11 cellular contexts compared by ENCODE assay signal in the genomic region with DNA sequence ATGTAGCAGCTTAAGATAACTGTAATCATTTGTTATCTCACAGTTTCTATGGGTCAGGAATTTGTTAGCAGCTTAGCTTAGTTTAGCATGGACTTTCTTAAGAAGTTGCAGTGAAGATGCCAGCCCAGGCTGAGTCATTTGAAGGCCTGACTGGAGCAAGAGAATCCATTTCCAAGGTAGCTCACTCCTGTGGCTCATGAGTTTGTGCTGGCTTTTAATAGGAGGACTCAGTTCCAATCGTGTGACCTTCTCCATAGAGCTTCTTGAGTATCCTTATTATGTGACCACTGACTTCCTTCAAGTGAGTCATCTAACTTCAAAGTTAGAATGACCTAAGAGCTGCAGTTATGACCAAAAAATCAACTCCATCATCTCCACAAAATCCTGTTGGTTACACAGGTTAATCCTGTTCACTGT. TPM values are rescaled to one million over a fixed set of nuclear protein-coding genes. Genes with fewer than 3 reads are reported as not detected.
DNase-seq lines count a peak whose midpoint lies in the region; ATAC-seq, FAIRE-seq and TF ChIP-seq lines count a peak whose summit lies in the region.
"Had no signal": no experiment of that assay in that cellular context is flagged by ENCODE, and none has a peak within 500 bp of the region (broad histone marks: within the 10 kb centered on the region; RNA-seq: fewer than 3 reads in every experiment).

No MANE protein-coding gene starts in this region.

- no peak overlapping the region for H2AK5ac ChIP-seq in H9 (ENCODE audit: insufficient read length, low read length)

- H3K14ac ChIP-seq in H9 (ENCODE audit: insufficient read depth, low read length) = no peak overlapping the region

- POLR2A ChIA-PET in endothelial cell of umbilical vein (lab: Charles Lee) = no interaction called here

- WGBS in smooth muscle cell (ENCODE audit: low lambda C conversion rate) = 35% methylated on average over 1 of the region's 1 CpG
- no CpG with 5 or more reads among the region's 1 CpG for WGBS in H9 (ENCODE audit: extremely low coverage, insufficient read length, low lambda C conversion rate)

- H3K18ac ChIP-seq in H9 (ENCODE audit: insufficient read length, low read depth, low read length) = no peak overlapping the region

- dilution Hi-C loops in endothelial cell of umbilical vein (cut with MboI; ENCODE audit: extremely low pct_ligation_motif_present, low sequenced_read_pairs) = no loop called here

- no peak overlapping the region for H2AFZ ChIP-seq in endothelial cell of umbilical vein (ENCODE audit: low read depth, low read length)
- H2AFZ ChIP-seq in smooth muscle cell (ENCODE audit: low read depth) = no peak overlapping the region
- no peak overlapping the region for H2AFZ ChIP-seq in H9 (ENCODE audit: low read length)

- H2BK15ac ChIP-seq in H9 (ENCODE audit: low read depth, low read length) = no peak overlapping the region

- H3K4me3 Mint-ChIP-seq in activated naive CD8-positive, alpha-beta T cell treated with anti-CD3 and anti-CD28 coated beads, Interleukin-2, amount 50 U/mL, for 24 hours = no peak overlapping the region
- H3K4me3 Mint-ChIP-seq in activated naive CD8-positive, alpha-beta T cell treated with anti-CD3 and anti-CD28 coated beads for 36 hours = no peak overlapping the region
- H3K4me3 Mint-ChIP-seq in H9 = no peak overlapping the region

- peak; percentile 44 for ATAC-seq in activated naive CD8-positive, alpha-beta T cell treated with anti-CD3 and anti-CD28 coated beads, Interleukin-2, amount 50 U/mL, for 24 hours

- no peaks in the 10 kb centered on the region for H3K9me3 Mint-ChIP-seq in activated naive CD8-positive, alpha-beta T cell treated with anti-CD3 and anti-CD28 coated beads, Interleukin-2, amount 50 U/mL, for 24 hours
- H3K9me3 Mint-ChIP-seq in activated naive CD8-positive, alpha-beta T cell treated with anti-CD3 and anti-CD28 coated beads for 36 hours = peaks cover 2% of the 10 kb centered on the region
- no peaks in the 10 kb centered on the region for H3K9me3 Mint-ChIP-seq in H9
- H3K9me3 Mint-ChIP-seq: naive B cell had no signal

- H2BK20ac ChIP-seq in H9 (ENCODE audit: low read depth, low read length, poor library complexity, severe bottlenecking) = no peak overlapping the region

- no peak for TF ChIP-seq CTCF in endothelial cell of umbilical vein (IDR thresholded peaks at IDR 0.05; ENCODE audit: extremely low read depth in 1 of 2, insufficient read depth in 1 of 2, low read depth in 1 of 2, low read length in 2 of 2)
- no peak for TF ChIP-seq CTCF in smooth muscle cell (IDR thresholded peaks at IDR 0.05; ENCODE audit: borderline replicate concordance, insufficient read depth, poor library complexity, severe bottlenecking)
- TF ChIP-seq CTCF in H9 (conservative IDR thresholded peaks at IDR 0.05) = no peak

- H3K27ac Mint-ChIP-seq in activated naive CD8-positive, alpha-beta T cell treated with anti-CD3 and anti-CD28 coated beads, Interleukin-2, amount 50 U/mL, for 24 hours = no peak overlapping the region
- no peak overlapping the region for H3K27ac Mint-ChIP-seq in activated naive CD8-positive, alpha-beta T cell treated with anti-CD3 and anti-CD28 coated beads for 36 hours
- no peak overlapping the region for H3K27ac Mint-ChIP-seq in H9

- peak overlapping the region; percentile 83 for H3K4me2 ChIP-seq in endothelial cell of umbilical vein (ENCODE audit: insufficient read depth, low read length)
- H3K4me2 ChIP-seq in smooth muscle cell = peak overlapping the region; percentile 92
- no peak overlapping the region for H3K4me2 ChIP-seq in H9 (ENCODE audit: insufficient read depth, insufficient read length, low read length)

- H3K56ac ChIP-seq in H9 (ENCODE audit: insufficient read length, low read depth, low read length) = no peak overlapping the region

- H3K23me2 ChIP-seq in H9 (ENCODE audit: insufficient read length, low read depth, low read length, poor library complexity, severe bottlenecking) = peaks cover 2% of the 10 kb centered on the region

- no peaks in the 10 kb centered on the region for H3K27me3 ChIP-seq in endothelial cell of umbilical vein (ENCODE audit: control insufficient read depth in 2 of 2, insufficient read depth in 2 of 2, low read length in 2 of 2)
- no peaks in the 10 kb centered on the region for H3K27me3 ChIP-seq in smooth muscle cell (ENCODE audit: low read depth)
- H3K27me3 ChIP-seq in H9 (ENCODE audit: insufficient read depth, low read length) = no peaks in the 10 kb centered on the region

- DNase-seq in activated naive CD8-positive, alpha-beta T cell treated with anti-CD3 and anti-CD28 coated beads, Interleukin-2, amount 50 U/mL, for 24 hours = no peak
- no peak for DNase-seq in activated naive CD8-positive, alpha-beta T cell treated with anti-CD3 and anti-CD28 coated beads for 36 hours
- DNase-seq in MV-4-11 (lab: John Stamatoyannopoulos, UW) = peak; percentile 46
- DNase-seq in endothelial cell of umbilical vein (ENCODE audit: low read depth, low spot score) = no peak
- DNase-seq in smooth muscle cell (lab: John Stamatoyannopoulos, UW; ENCODE audit: unreplicated experiment) = no peak
- no peak for DNase-seq in Ammon's horn (ENCODE audit: low spot score)
- DNase-seq in H9 = no peak
- DNase-seq in NCI-H1048 (lab: John Stamatoyannopoulos, UW) = no peak
- DNase-seq: hippocampal formation, Kasumi-1, naive B cell had no signal

- H3K36me3 ChIP-seq in endothelial cell of umbilical vein (ENCODE audit: control insufficient read depth in 2 of 2, extremely low read depth in 1 of 2, insufficient read depth in 2 of 2, low read length in 2 of 2) = peaks cover 3 to 8% of the 10 kb centered on the region in 2 experiments
- H3K36me3 ChIP-seq in smooth muscle cell (ENCODE audit: low read depth) = peaks cover 8% of the 10 kb centered on the region

- H4K5ac ChIP-seq in H9 (ENCODE audit: insufficient read length, low read depth, low read length) = no peak overlapping the region

- H4K8ac ChIP-seq in H9 (replicated peaks; ENCODE audit: insufficient read length, low read depth, low read length) = no peak overlapping the region

- no peaks in the 10 kb centered on the region for H3K9me1 ChIP-seq in endothelial cell of umbilical vein (replicated peaks; ENCODE audit: control insufficient read depth, extremely low read depth, insufficient read depth, low read length)

- no peak overlapping the region for H4K91ac ChIP-seq in H9 (ENCODE audit: insufficient read length, low read depth, low read length)

- no peaks in the 10 kb centered on the region for H4K20me1 ChIP-seq in endothelial cell of umbilical vein (replicated peaks; ENCODE audit: control insufficient read depth, extremely low read depth, insufficient read depth, low read length)
- H4K20me1 ChIP-seq in smooth muscle cell (ENCODE audit: low read depth) = no peaks in the 10 kb centered on the region
- no peaks in the 10 kb centered on the region for H4K20me1 ChIP-seq in H9 (ENCODE audit: control insufficient read depth, insufficient read depth, insufficient read length)

- intact Hi-C loops in endothelial cell of umbilical vein (cut with micrococcal nuclease) = no loop called here

- H3K36me3 Mint-ChIP-seq in activated naive CD8-positive, alpha-beta T cell treated with anti-CD3 and anti-CD28 coated beads, Interleukin-2, amount 50 U/mL, for 24 hours (ENCODE audit: low read depth) = peaks cover 12% of the 10 kb centered on the region
- H3K36me3 Mint-ChIP-seq in activated naive CD8-positive, alpha-beta T cell treated with anti-CD3 and anti-CD28 coated beads for 36 hours = peaks cover 22% of the 10 kb centered on the region
- H3K36me3 Mint-ChIP-seq in H9 (ENCODE audit: insufficient read depth in 1 of 3, low read depth in 3 of 3) = peaks cover 0 to 10% (median 1%) of the 10 kb centered on the region in 3 experiments; a peak in 1 of 7 replicates

- no peaks in the 10 kb centered on the region for H3F3A ChIP-seq in smooth muscle cell (ENCODE audit: low read depth)

- H3K4me1 ChIP-seq in endothelial cell of umbilical vein (ENCODE audit: control insufficient read depth, extremely low read depth, insufficient read depth, low read length) (peaks cover 23% of the 10 kb centered on the region), smooth muscle cell (ENCODE audit: low read depth) (peaks cover 14% of the 10 kb centered on the region), H9 (ENCODE audit: insufficient read depth, low read length) (no peaks in the 10 kb centered on the region)

- CTCF ChIA-PET in endothelial cell of umbilical vein (lab: Charles Lee) = no interaction called here

- H3K4me3 ChIP-seq in endothelial cell of umbilical vein (replicated peaks in 1 of 3; ENCODE audit: insufficient read depth in 1 of 3, low read depth in 1 of 3, low read length in 3 of 3) (no peak overlapping the region), smooth muscle cell (no peak overlapping the region)

- no peak overlapping the region for H2BK5ac ChIP-seq in H9 (ENCODE audit: insufficient read length, low read length)

- BruUV-seq in endothelial cell of umbilical vein (replicated peaks; lab: Mats Ljungman, UMichigan) = no TSS peak

- H3K9ac ChIP-seq in endothelial cell of umbilical vein (replicated peaks; ENCODE audit: extremely low read depth, insufficient read depth, low read length) (no peak overlapping the region), smooth muscle cell (ENCODE audit: low read depth) (no peak overlapping the region), H9 (ENCODE audit: extremely low read depth, insufficient read length, low read length) (no peak overlapping the region)

- H3K79me1 ChIP-seq in H9 (ENCODE audit: insufficient read depth, low read depth, low read length, poor library complexity, severe bottlenecking) = no peaks in the 10 kb centered on the region

- H3K9me3 ChIP-seq in endothelial cell of umbilical vein (replicated peaks; ENCODE audit: control insufficient read depth, insufficient read depth, low read length) (no peaks in the 10 kb centered on the region), smooth muscle cell (replicated peaks; ENCODE audit: low read depth) (no peaks in the 10 kb centered on the region), H9 (ENCODE audit: control insufficient read depth, low read depth, low read length) (no peaks in the 10 kb centered on the region)

- H3K79me2 ChIP-seq in endothelial cell of umbilical vein (ENCODE audit: control insufficient read depth, insufficient read depth, low read length) (peaks cover 9% of the 10 kb centered on the region), smooth muscle cell (ENCODE audit: low read depth) (peaks cover 26% of the 10 kb centered on the region), H9 (ENCODE audit: insufficient read depth, low read length) (no peaks in the 10 kb centered on the region)

- H3K27ac ChIP-seq in endothelial cell of umbilical vein (ENCODE audit: insufficient read depth, low read depth, low read length) = no peak overlapping the region
- H3K27ac ChIP-seq in smooth muscle cell (ENCODE audit: low read depth) = peak overlapping the region; percentile 79
- no peak overlapping the region for H3K27ac ChIP-seq in H9 (ENCODE audit: insufficient read length, low read depth, low read length)

- no peak overlapping the region for H2BK120ac ChIP-seq in H9 (ENCODE audit: low read depth, low read length, poor library complexity, severe bottlenecking)

- H3K27me3 Mint-ChIP-seq in activated naive CD8-positive, alpha-beta T cell treated with anti-CD3 and anti-CD28 coated beads, Interleukin-2, amount 50 U/mL, for 24 hours = no peaks in the 10 kb centered on the region
- H3K27me3 Mint-ChIP-seq in activated naive CD8-positive, alpha-beta T cell treated with anti-CD3 and anti-CD28 coated beads for 36 hours = no peaks in the 10 kb centered on the region
- H3K27me3 Mint-ChIP-seq in H9 (ENCODE audit: low read depth) = no peaks in the 10 kb centered on the region
- H3K27me3 Mint-ChIP-seq: naive B cell had no signal

- no peak overlapping the region for H3K23ac ChIP-seq in H9 (ENCODE audit: insufficient read length, low read depth, low read length)

- H3K4me1 Mint-ChIP-seq in activated naive CD8-positive, alpha-beta T cell treated with anti-CD3 and anti-CD28 coated beads, Interleukin-2, amount 50 U/mL, for 24 hours = peaks cover 18% of the 10 kb centered on the region
- H3K4me1 Mint-ChIP-seq in activated naive CD8-positive, alpha-beta T cell treated with anti-CD3 and anti-CD28 coated beads for 36 hours = peaks cover 30% of the 10 kb centered on the region
- H3K4me1 Mint-ChIP-seq in H9 = peaks cover 4 to 5% of the 10 kb centered on the region in 2 experiments; a peak in 2 of 4 replicates

- no peak overlapping the region for H2BK12ac ChIP-seq in H9 (ENCODE audit: insufficient read length, low read depth, low read length)

- H3K4ac ChIP-seq in H9 (ENCODE audit: low read depth, low read length) = no peak overlapping the region

- peak; percentile 55 for FAIRE-seq in endothelial cell of umbilical vein (lab: Jason Lieb, UNC)

- H3T11ph ChIP-seq in H9 (ENCODE audit: low read length) = no peak overlapping the region

- TF ChIP-seq POLR2A in endothelial cell of umbilical vein (IDR thresholded peaks at IDR 0.05; ENCODE audit: low read depth, low read length) = no peak

RNA-seq across cellular contexts. Expression of a gene that starts 1.4 kb away (rescaled TPM):
- 10 to 100 TPM; 12.5 to 14.6 TPM for total RNA-seq in activated naive CD8-positive, alpha-beta T cell treated with anti-CD3 and anti-CD28 coated beads for 36 hours
- total RNA-seq in endothelial cell of umbilical vein (10.2 and 12.1 TPM in 2 replicates), smooth muscle cell (7.7 and 9.8 TPM in 2 replicates), H9 (2021) (2.9 and 3.1 TPM in 2 replicates)
- polyA plus RNA-seq in endothelial cell of umbilical vein (1.4 and 2.1 TPM in 2 replicates), smooth muscle cell (3.9 TPM in 2 replicates)
- 3.6 and 3.9 TPM in 2 replicates for polyA plus RNA-seq in endothelial cell of umbilical vein (2011; cell fraction: cytosol; rRNA removed)
- 1.5 and 2.8 TPM in 2 replicates for polyA plus RNA-seq in endothelial cell of umbilical vein (2011; cell fraction: nucleus; rRNA removed)
- polyA plus RNA-seq in endothelial cell of umbilical vein (2012) = 8.3 and 10.2 TPM in 2 replicates
- polyA minus RNA-seq in endothelial cell of umbilical vein = 2.3 and 2.6 TPM in 2 replicates
- polyA minus RNA-seq in endothelial cell of umbilical vein (2011; cell fraction: cytosol; rRNA and poly(A)+ RNA removed) = 2.9 TPM
- 1.1 and 2.1 TPM in 2 replicates for polyA minus RNA-seq in endothelial cell of umbilical vein (2011; cell fraction: nucleus; rRNA and poly(A)+ RNA removed)

RNA-seq across cellular contexts. Expression of a gene that starts 1.6 kb away (rescaled TPM):
- 10 to 100 TPM; 14.5 to 14.6 TPM for total RNA-seq in activated naive CD8-positive, alpha-beta T cell treated with anti-CD3 and anti-CD28 coated beads for 36 hours
- total RNA-seq in endothelial cell of umbilical vein (19.4 and 22.5 TPM in 2 replicates), smooth muscle cell (14.7 and 18.7 TPM in 2 replicates), H9 (2021) (12.2 and 14.0 TPM in 2 replicates)
- polyA plus RNA-seq in endothelial cell of umbilical vein (14.0 and 16.1 TPM in 2 replicates), smooth muscle cell (4.4 and 7.0 TPM in 2 replicates)
- 8.6 and 10.7 TPM in 2 replicates for polyA plus RNA-seq in endothelial cell of umbilical vein (2011; cell fraction: cytosol; rRNA removed)
- 63.8 and 79.5 TPM in 2 replicates for polyA plus RNA-seq in endothelial cell of umbilical vein (2011; cell fraction: nucleus; rRNA removed)
- 13.5 and 16.1 TPM in 2 replicates for polyA plus RNA-seq in endothelial cell of umbilical vein (2012)
- 46.9 TPM in 2 replicates for polyA minus RNA-seq in endothelial cell of umbilical vein
- 9.4 TPM for polyA minus RNA-seq in endothelial cell of umbilical vein (2011; cell fraction: cytosol; rRNA and poly(A)+ RNA removed)
- polyA minus RNA-seq in endothelial cell of umbilical vein (2011; cell fraction: nucleus; rRNA and poly(A)+ RNA removed) = 48.2 and 77.6 TPM in 2 replicates
